ENCODE assay signal across 12 cellular contexts in the genomic region with DNA sequence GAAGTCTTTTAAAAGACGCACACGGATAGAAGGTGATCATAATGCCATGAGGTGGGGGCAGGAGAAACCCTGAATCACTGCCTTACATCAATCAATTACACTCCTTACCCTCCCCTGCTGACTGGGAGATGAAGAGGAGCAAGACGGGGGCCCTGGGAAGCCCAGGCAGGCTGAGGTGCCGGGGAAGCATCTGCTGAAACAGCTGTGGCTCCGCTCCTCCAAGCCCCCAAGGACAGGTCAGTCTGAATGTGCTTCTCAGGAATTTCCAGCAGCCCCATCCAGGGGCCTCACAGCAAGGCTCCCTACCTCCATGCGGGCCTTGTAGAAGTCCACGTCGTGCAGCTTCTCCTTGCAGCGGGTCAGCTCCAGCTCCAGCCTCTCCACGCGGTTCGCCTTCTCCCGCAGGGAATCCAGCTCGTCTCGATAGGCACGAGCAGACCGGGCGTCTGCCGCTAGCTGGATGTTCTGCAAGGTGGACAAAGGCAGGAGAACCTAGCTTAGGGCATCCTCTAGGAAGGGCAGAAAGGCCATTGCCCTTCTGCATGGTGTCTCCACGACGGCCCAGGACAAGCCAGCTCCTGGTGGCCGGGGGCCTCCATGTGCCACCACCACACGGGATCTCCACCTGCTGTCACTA.
"Had no signal": no experiment of that assay in that cellular context is flagged by ENCODE, and none has a peak within 500 bp of the region (broad histone marks: within the 10 kb centered on the region; RNA-seq: fewer than 3 reads in every experiment).

No MANE protein-coding gene starts in this region.

- DNase-seq: cerebellar nuclear complex; effector memory CD8-positive, alpha-beta T cell; naive thymus-derived CD8-positive, alpha-beta T cell; psoas muscle; small intestine; stimulated activated CD4-positive, alpha-beta T cell treated with anti-CD3 and anti-CD28 coated beads, Interleukin-4, amount 100 ng/mL, for 1 hour; stimulated activated CD8-positive, alpha-beta memory T cell treated with anti-CD3 and anti-CD28 coated beads, Interleukin-4, amount 100 ng/mL, for 48 hours; stimulated activated naive CD8-positive, alpha-beta T cell treated with anti-CD3 and anti-CD28 coated beads, Interleukin-15, Interleukin-2, amounts not matched to agents 100 U/mL and 50 U/mL, for 24 hours; thyroid gland had no signal

- H3K27ac Mint-ChIP-seq: dendritic cell treated with granulocyte-macrophage colony-stimulating factor and Interleukin-4, amounts not matched to agents 40 ng/mL and 50 ng/mL, for 4 days; type B pancreatic cell had no signal

- H3K9me3 Mint-ChIP-seq: dendritic cell treated with granulocyte-macrophage colony-stimulating factor and Interleukin-4, amounts not matched to agents 40 ng/mL and 50 ng/mL, for 4 days; effector memory CD8-positive, alpha-beta T cell; naive thymus-derived CD8-positive, alpha-beta T cell; stimulated activated effector memory CD8-positive, alpha-beta T cell treated with anti-CD3 and anti-CD28 coated beads, Interleukin-12 subunit alpha, Interleukin-12 subunit beta, amount 100 ng/mL, for 72 hours; type B pancreatic cell had no signal

- H3K4me3 Mint-ChIP-seq: dendritic cell treated with granulocyte-macrophage colony-stimulating factor and Interleukin-4, amounts not matched to agents 40 ng/mL and 50 ng/mL, for 4 days; effector memory CD8-positive, alpha-beta T cell; naive thymus-derived CD8-positive, alpha-beta T cell; stimulated activated effector memory CD8-positive, alpha-beta T cell treated with anti-CD3 and anti-CD28 coated beads, Interleukin-12 subunit alpha, Interleukin-12 subunit beta, amount 100 ng/mL, for 72 hours; type B pancreatic cell had no signal

- H3K27me3 Mint-ChIP-seq: effector memory CD8-positive, alpha-beta T cell; naive thymus-derived CD8-positive, alpha-beta T cell; type B pancreatic cell had no signal
